Comparison of ENCODE assay signal across 30 cellular contexts in the genomic region with DNA sequence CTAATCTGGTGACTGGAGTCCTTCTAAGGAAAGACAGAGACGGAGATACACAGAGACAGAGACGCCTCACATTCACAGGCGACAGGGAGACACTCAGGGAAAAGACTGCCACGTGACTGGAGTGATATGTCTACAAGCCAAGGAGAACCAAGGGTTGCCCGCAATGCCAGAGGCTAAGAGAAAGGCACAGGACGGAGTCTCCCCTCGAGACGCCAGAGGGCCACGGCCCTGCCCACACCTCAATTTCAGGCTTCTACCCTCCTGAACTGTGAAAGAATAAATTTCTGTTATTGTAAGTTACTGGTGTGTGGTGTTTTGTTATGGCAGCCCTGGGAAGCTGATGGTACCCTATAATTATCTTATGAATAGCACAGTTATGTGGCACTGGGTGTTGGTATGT.
"Had no signal": no experiment of that assay in that cellular context is flagged by ENCODE, and none has a peak within 500 bp of the region (broad histone marks: within the 10 kb centered on the region; RNA-seq: fewer than 3 reads in every experiment).

No MANE protein-coding gene starts in this region.

- H3K36me3 Mint-ChIP-seq: mesothelial cell of epicardium, natural killer cell, neural progenitor cell had no signal

- H3K4me3 Mint-ChIP-seq: immature natural killer cell; mesothelial cell of epicardium; naive B cell; natural killer cell; nephron progenitor cell; neural progenitor cell; stimulated activated memory B cell treated with anti-CD40 and anti-IgM and Interleukin-4, amounts not matched to agents 10 μg/mL and 1 μg/mL and 100 μg/mL, for 72 hours; stimulated activated naive CD8-positive, alpha-beta T cell treated with anti-CD3 and anti-CD28 coated beads, Interleukin-15, amount 100 ng/mL, for 72 hours had no signal

- H3K36me3 ChIP-seq: left lung, lower lobe of right lung, neural progenitor cell, neutrophil, right lobe of liver, thoracic aorta, tibial artery, upper lobe of right lung had no signal

- H3K9me3 ChIP-seq: lower lobe of right lung, neutrophil, psoas muscle, right lobe of liver, thoracic aorta, upper lobe of right lung had no signal

- H3K27ac ChIP-seq: left lung, lower lobe of right lung, neural progenitor cell, neutrophil, parathyroid adenoma, psoas muscle, right lobe of liver, skin epidermis, thoracic aorta, tibial artery, upper lobe of right lung had no signal

- H3K27me3 ChIP-seq: left lung, neural progenitor cell, neutrophil, right lobe of liver, upper lobe of right lung had no signal

- DNase-seq: hypothalamus; immature natural killer cell; kidney; left colon; left lung; lower lobe of right lung; mammary epithelial cell; mesenchymal stem cell; naive B cell; natural killer cell; nephron progenitor cell; occipital lobe; psoas muscle; right lobe of liver; stimulated activated CD4-positive, alpha-beta T cell treated with anti-CD3 and anti-CD28 coated beads, Interleukin-1b, Interleukin-23, amount 100 ng/mL, for 48 hours; stimulated activated CD4-positive, alpha-beta T cell treated with anti-CD3 and anti-CD28 coated beads, Interleukin-2, amount 100 ng/mL, for 48 hours; stimulated activated CD4-positive, alpha-beta T cell treated with anti-CD3 and anti-CD28 coated beads, Interleukin-4, amount 100 ng/mL, for 4 hours; stimulated activated CD8-positive, alpha-beta memory T cell treated with anti-CD3 and anti-CD28 coated beads, Interleukin-4, amount 100 ng/mL, for 48 hours; stimulated activated naive CD4-positive, alpha-beta T cell treated with Interleukin-2 at 50 U/mL for 16 hours; stimulated activated naive CD8-positive, alpha-beta T cell treated with anti-CD3 and anti-CD28 coated beads, Interleukin-15, amount 100 ng/mL, for 72 hours; tibial artery; trophoblast cell; upper lobe of right lung had no signal

- H3K4me3 ChIP-seq: left lung, lower lobe of right lung, neural progenitor cell, psoas muscle, right lobe of liver, skin epidermis, thoracic aorta, tibial artery, upper lobe of right lung had no signal

- H3K4me1 ChIP-seq: left lung, lower lobe of right lung, neural progenitor cell, parathyroid adenoma, psoas muscle, tibial artery, upper lobe of right lung had no signal

- H3K4me1 Mint-ChIP-seq: immature natural killer cell; mesothelial cell of epicardium; naive B cell; natural killer cell; stimulated activated memory B cell treated with anti-CD40 and anti-IgM and Interleukin-4, amounts not matched to agents 10 μg/mL and 1 μg/mL and 100 μg/mL, for 72 hours; stimulated activated naive CD8-positive, alpha-beta T cell treated with anti-CD3 and anti-CD28 coated beads, Interleukin-15, amount 100 ng/mL, for 72 hours had no signal

- ATAC-seq: left colon; left lung; lower lobe of right lung; natural killer cell; psoas muscle; right lobe of liver; stimulated activated memory B cell treated with anti-CD40 and anti-IgM and Interleukin-4, amounts not matched to agents 10 μg/mL and 1 μg/mL and 100 μg/mL, for 72 hours; stimulated activated naive CD8-positive, alpha-beta T cell treated with anti-CD3 and anti-CD28 coated beads, Interleukin-15, amount 100 ng/mL, for 72 hours; upper lobe of right lung had no signal

- H3K27ac Mint-ChIP-seq: immature natural killer cell; mesothelial cell of epicardium; natural killer cell; nephron progenitor cell; neural progenitor cell; stimulated activated memory B cell treated with anti-CD40 and anti-IgM and Interleukin-4, amounts not matched to agents 10 μg/mL and 1 μg/mL and 100 μg/mL, for 72 hours; stimulated activated naive CD8-positive, alpha-beta T cell treated with anti-CD3 and anti-CD28 coated beads, Interleukin-15, amount 100 ng/mL, for 72 hours had no signal
